ENCODE assay signal across 12 cellular contexts in genomic region chr3:124174463-124174862, GRCh38.
DNase-seq lines count a peak whose midpoint lies in the region; ATAC-seq and TF ChIP-seq lines count a peak whose summit lies in the region.
"Had no signal": no experiment of that assay in that cellular context is flagged by ENCODE, and none has a peak within 500 bp of the region (broad histone marks: within the 10 kb centered on the region; RNA-seq: fewer than 3 reads in every experiment).

No MANE protein-coding gene starts in this region.

- H3K4me1 ChIP-seq in suprapubic skin, result no peaks in the 10 kb centered on the region
- H3K4me1 ChIP-seq: upper lobe of left lung had no signal

- TF ChIP-seq EP300 in suprapubic skin (IDR thresholded peaks at IDR 0.05), result no peak

- peak overlapping the region; percentile 12 to 90 (median 54) for H3K27ac Mint-ChIP-seq in brain
- H3K27ac Mint-ChIP-seq: activated naive CD8-positive, alpha-beta T cell treated with anti-CD3 and anti-CD28 coated beads for 36 hours had no signal

- H3K4me1 Mint-ChIP-seq in brain, result peaks cover 30% of the 10 kb centered on the region
- H3K4me1 Mint-ChIP-seq: activated naive CD8-positive, alpha-beta T cell treated with anti-CD3 and anti-CD28 coated beads for 36 hours had no signal

- H3K27me3 ChIP-seq in suprapubic skin, result no peaks in the 10 kb centered on the region
- H3K27me3 ChIP-seq: upper lobe of left lung had no signal

- no peak overlapping the region for H3K4me3 ChIP-seq in suprapubic skin
- H3K4me3 ChIP-seq: upper lobe of left lung had no signal

- peaks cover 14% of the 10 kb centered on the region for H3K36me3 Mint-ChIP-seq in brain
- H3K36me3 Mint-ChIP-seq: activated naive CD8-positive, alpha-beta T cell treated with anti-CD3 and anti-CD28 coated beads for 36 hours had no signal

- DNase-seq in A172 (ENCODE audit: low spot score) (peak; percentile 4), HT-29 (ENCODE audit: low spot score) (peak; percentile 29), NCI-H2227 treated with DMSO at 0.1 percent for 48 hours (lab: John Stamatoyannopoulos, UW) (peak; percentile 32), cerebellar cortex (ENCODE audit: low spot score) (no peak), iPS-NIHi11 (ENCODE audit: low spot score) (no peak), suprapubic skin (ENCODE audit: low spot score in 2 of 2) (no peak)
- DNase-seq: activated naive CD8-positive, alpha-beta T cell treated with anti-CD3 and anti-CD28 coated beads for 36 hours; mesenchymal stem cell; T-helper 1 cell had no signal

- TF ChIP-seq CTCF in brain (conservative IDR thresholded peaks at IDR 0.05) (no peak), suprapubic skin (IDR thresholded peaks at IDR 0.05) (no peak)

- 13% methylated on average over 2 of the region's 2 CpGs for WGBS in suprapubic skin

- H3K27me3 Mint-ChIP-seq in brain, result no peaks in the 10 kb centered on the region
- H3K27me3 Mint-ChIP-seq: activated naive CD8-positive, alpha-beta T cell treated with anti-CD3 and anti-CD28 coated beads for 36 hours had no signal

- ATAC-seq in HG03521 (IDR thresholded peaks at IDR 0.05; ENCODE audit: unreplicated experiment), result no peak

- no peaks in the 10 kb centered on the region for H3K9me3 Mint-ChIP-seq in brain
- H3K9me3 Mint-ChIP-seq: activated naive CD8-positive, alpha-beta T cell treated with anti-CD3 and anti-CD28 coated beads for 36 hours had no signal

- no peaks in the 10 kb centered on the region for H3K9me3 ChIP-seq in suprapubic skin
- H3K9me3 ChIP-seq: upper lobe of left lung had no signal

- no peak overlapping the region for H3K4me3 Mint-ChIP-seq in brain
- H3K4me3 Mint-ChIP-seq: activated naive CD8-positive, alpha-beta T cell treated with anti-CD3 and anti-CD28 coated beads for 36 hours had no signal

- TF ChIP-seq POLR2A in suprapubic skin (IDR thresholded peaks at IDR 0.05), result no peak

- H3K36me3 ChIP-seq in suprapubic skin, result no peaks in the 10 kb centered on the region
- H3K36me3 ChIP-seq: upper lobe of left lung had no signal

- no peak overlapping the region for H3K27ac ChIP-seq in suprapubic skin
- H3K27ac ChIP-seq: upper lobe of left lung had no signal

Comparison
In these comparisons a context has a peak if more than half of its experiments do, and no peak if none do; other contexts are left out.
1. DNase-seq: peak in A172 (single experiment), HT-29 (single experiment) and NCI-H2227 treated with DMSO at 0.1 percent for 48 hours (single experiment); none in cerebellar cortex (single experiment), iPS-NIHi11 (single experiment) and suprapubic skin (0 of 2).